ENCODE assay signal across 14 cellular contexts in genomic region chr16:53949716-53950410, GRCh38.
DNase-seq lines count a peak whose midpoint lies in the region; ATAC-seq and TF ChIP-seq lines count a peak whose summit lies in the region.
"Had no signal": no experiment of that assay in that cellular context is flagged by ENCODE, and none has a peak within 500 bp of the region (broad histone marks: within the 10 kb centered on the region; RNA-seq: fewer than 3 reads in every experiment).

No MANE protein-coding gene starts in this region.

- no peaks in the 10 kb centered on the region for H3K36me3 Mint-ChIP-seq in IgD-negative memory B cell
- H3K36me3 Mint-ChIP-seq in activated naive CD8-positive, alpha-beta T cell treated with anti-CD3 and anti-CD28 coated beads, Interleukin-2, amount 50 U/mL, for 24 hours (ENCODE audit: low read depth), result no peaks in the 10 kb centered on the region

- H3K36me3 ChIP-seq in fibroblast of lung (ENCODE audit: control insufficient read depth, insufficient read depth, low read length) (no peaks in the 10 kb centered on the region), vagina (no peaks in the 10 kb centered on the region)
- H3K36me3 ChIP-seq: prostate gland, thoracic aorta had no signal

- no peaks in the 10 kb centered on the region for H3K27me3 Mint-ChIP-seq in IgD-negative memory B cell
- H3K27me3 Mint-ChIP-seq in activated naive CD8-positive, alpha-beta T cell treated with anti-CD3 and anti-CD28 coated beads, Interleukin-2, amount 50 U/mL, for 24 hours, result no peaks in the 10 kb centered on the region
- H3K27me3 Mint-ChIP-seq: activated naive CD8-positive, alpha-beta T cell treated with anti-CD3 and anti-CD28 coated beads for 36 hours; dendritic cell treated with granulocyte-macrophage colony-stimulating factor and Interleukin-4, amounts not matched to agents 40 ng/mL and 50 ng/mL, for 4 days had no signal

- H4K20me1 ChIP-seq in fibroblast of lung (ENCODE audit: control insufficient read depth, extremely low read depth, insufficient read depth, low read length), result no peaks in the 10 kb centered on the region

- no peak for TF ChIP-seq POLR2A in vagina (IDR thresholded peaks at IDR 0.05)

- H3K27me3 ChIP-seq in fibroblast of lung (ENCODE audit: control insufficient read depth, insufficient read depth, low read length) (no peaks in the 10 kb centered on the region), vagina (no peaks in the 10 kb centered on the region)

- H2AFZ ChIP-seq in fibroblast of lung (ENCODE audit: low read length), result no peak overlapping the region

- intact Hi-C loops in vagina (cut with DNase I), result no loop called here

- DNase-seq in GM12865 (ENCODE audit: low read depth) (peak; percentile 26), GM20000 (ENCODE audit: low spot score) (peak; percentile 32), fibroblast of lung (ENCODE audit: low read depth in 2 of 2) (peak in 1 of 2 donors; percentile 33), NCI-H1436 treated with DMSO at 0.1 percent for 48 hours (lab: John Stamatoyannopoulos, UW) (no peak), NOMO-1 (lab: John Stamatoyannopoulos, UW; ENCODE audit: unreplicated experiment in 2 of 2) (no peak), vagina (ENCODE audit: extremely low spot score in 2 of 2) (no peak)
- DNase-seq in activated naive CD8-positive, alpha-beta T cell treated with anti-CD3 and anti-CD28 coated beads, Interleukin-2, amount 50 U/mL, for 24 hours, result no peak
- DNase-seq: activated naive CD8-positive, alpha-beta T cell treated with anti-CD3 and anti-CD28 coated beads for 36 hours; NCI-H82; stimulated activated CD4-positive, alpha-beta T cell treated with anti-CD3 and anti-CD28 coated beads, Interleukin-4, amount 100 ng/mL, for 24 hours had no signal

- peak overlapping the region; percentile 49 to 90 (median 78) for H3K27ac Mint-ChIP-seq in IgD-negative memory B cell
- no peak overlapping the region for H3K27ac Mint-ChIP-seq in activated naive CD8-positive, alpha-beta T cell treated with anti-CD3 and anti-CD28 coated beads, Interleukin-2, amount 50 U/mL, for 24 hours
- H3K27ac Mint-ChIP-seq: activated naive CD8-positive, alpha-beta T cell treated with anti-CD3 and anti-CD28 coated beads for 36 hours; dendritic cell treated with granulocyte-macrophage colony-stimulating factor and Interleukin-4, amounts not matched to agents 40 ng/mL and 50 ng/mL, for 4 days had no signal

- H3K79me2 ChIP-seq in fibroblast of lung (ENCODE audit: control insufficient read depth, insufficient read depth, low read length), result no peaks in the 10 kb centered on the region

- H3K4me1 Mint-ChIP-seq in IgD-negative memory B cell, result peaks cover 28 to 30% (median 28%) of the 10 kb centered on the region in 3 donors
- H3K4me1 Mint-ChIP-seq in activated naive CD8-positive, alpha-beta T cell treated with anti-CD3 and anti-CD28 coated beads, Interleukin-2, amount 50 U/mL, for 24 hours, result peaks cover 23% of the 10 kb centered on the region

- ATAC-seq in activated naive CD8-positive, alpha-beta T cell treated with anti-CD3 and anti-CD28 coated beads, Interleukin-2, amount 50 U/mL, for 24 hours, result no peak

- H3K4me2 ChIP-seq in fibroblast of lung (ENCODE audit: extremely low read depth, insufficient read depth, low read length), result peak overlapping the region; percentile 59

- peaks cover 0 to 2% (median 0%) of the 10 kb centered on the region in 3 donors for H3K9me3 Mint-ChIP-seq in IgD-negative memory B cell
- no peaks in the 10 kb centered on the region for H3K9me3 Mint-ChIP-seq in activated naive CD8-positive, alpha-beta T cell treated with anti-CD3 and anti-CD28 coated beads, Interleukin-2, amount 50 U/mL, for 24 hours
- H3K9me3 Mint-ChIP-seq: activated naive CD8-positive, alpha-beta T cell treated with anti-CD3 and anti-CD28 coated beads for 36 hours; dendritic cell treated with granulocyte-macrophage colony-stimulating factor and Interleukin-4, amounts not matched to agents 40 ng/mL and 50 ng/mL, for 4 days had no signal

- TF ChIP-seq CTCF in GM12865 (IDR thresholded peaks at IDR 0.05; ENCODE audit: insufficient read depth, low read depth, low read length, missing control alignments) (no peak), GM20000 (IDR thresholded peaks at IDR 0.05; ENCODE audit: extremely low read depth, missing control alignments) (no peak), fibroblast of lung (conservative IDR thresholded peaks at IDR 0.05 in 1 of 2, IDR thresholded peaks at IDR 0.05 in 1 of 2; ENCODE audit: low read depth in 1 of 2, low read length in 2 of 2) (no peak), vagina (IDR thresholded peaks at IDR 0.05) (no peak)

- H3K9ac ChIP-seq in fibroblast of lung (ENCODE audit: insufficient read depth, low read length), result no peak overlapping the region

- no peaks in the 10 kb centered on the region for H3K9me3 ChIP-seq in fibroblast of lung (ENCODE audit: control insufficient read depth, insufficient read depth, low read depth, low read length)
- no peaks in the 10 kb centered on the region for H3K9me3 ChIP-seq in vagina
- H3K9me3 ChIP-seq: prostate gland, thoracic aorta had no signal

- H3K27ac ChIP-seq in fibroblast of lung (ENCODE audit: insufficient read depth, low read length), result no peak overlapping the region
- no peak overlapping the region for H3K27ac ChIP-seq in vagina
- H3K27ac ChIP-seq: prostate gland, thoracic aorta had no signal

- H3K4me3 ChIP-seq in GM12865 (ENCODE audit: low read depth, low read length), result no peak overlapping the region
- H3K4me3 ChIP-seq in fibroblast of lung (replicated peaks in 1 of 4; ENCODE audit: control extremely low read depth in 1 of 4, insufficient read depth in 1 of 4, low read depth in 3 of 4, low read length in 4 of 4), result peak overlapping the region in 2 of 4 experiments; percentile 24 to 29
- H3K4me3 ChIP-seq in vagina, result no peak overlapping the region
- H3K4me3 ChIP-seq: prostate gland, thoracic aorta had no signal

- H3K4me3 Mint-ChIP-seq in IgD-negative memory B cell, result peak overlapping the region; percentile 36 to 90 (median 78)
- no peak overlapping the region for H3K4me3 Mint-ChIP-seq in activated naive CD8-positive, alpha-beta T cell treated with anti-CD3 and anti-CD28 coated beads, Interleukin-2, amount 50 U/mL, for 24 hours
- H3K4me3 Mint-ChIP-seq: activated naive CD8-positive, alpha-beta T cell treated with anti-CD3 and anti-CD28 coated beads for 36 hours; dendritic cell treated with granulocyte-macrophage colony-stimulating factor and Interleukin-4, amounts not matched to agents 40 ng/mL and 50 ng/mL, for 4 days had no signal

- H3K4me1 ChIP-seq in fibroblast of lung (ENCODE audit: control insufficient read depth, extremely low read depth, insufficient read depth, low read length) (no peaks in the 10 kb centered on the region), vagina (peaks cover 16% of the 10 kb centered on the region)
- H3K4me1 ChIP-seq: prostate gland had no signal

Comparison
In these comparisons a context has a peak if more than half of its experiments do, and no peak if none do; other contexts are left out.
1. DNase-seq: peak in GM12865 (single experiment) and GM20000 (single experiment); none in NCI-H1436 treated with DMSO at 0.1 percent for 48 hours (single experiment), NOMO-1 (0 of 2), vagina (0 of 2) and activated naive CD8-positive, alpha-beta T cell treated with anti-CD3 and anti-CD28 coated beads, Interleukin-2, amount 50 U/mL, for 24 hours (single experiment).